18 cellular contexts compared by ENCODE assay signal in the genomic region with DNA sequence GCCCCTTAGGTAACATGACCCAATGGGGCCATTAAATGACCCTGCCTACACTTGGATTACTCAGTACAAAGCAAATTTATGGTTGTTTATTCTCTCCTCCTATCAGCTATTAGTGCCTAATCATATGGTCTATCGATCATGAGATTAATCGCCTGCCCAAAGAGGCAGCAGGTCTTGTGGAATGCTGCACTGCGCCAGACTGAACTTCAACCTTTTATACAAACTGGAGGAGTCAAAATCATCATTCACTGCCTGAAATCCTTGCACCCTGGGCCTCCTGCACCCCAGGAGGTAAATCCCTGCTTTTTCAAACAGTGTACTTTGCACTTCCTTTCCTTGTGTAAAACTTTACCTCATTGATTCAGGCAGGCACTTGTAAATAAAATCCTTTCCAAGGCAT.
DNase-seq lines count a peak whose midpoint lies in the region; ATAC-seq, FAIRE-seq and TF ChIP-seq lines count a peak whose summit lies in the region.
"Had no signal": no experiment of that assay in that cellular context is flagged by ENCODE, and none has a peak within 500 bp of the region (broad histone marks: within the 10 kb centered on the region; RNA-seq: fewer than 3 reads in every experiment).

No MANE protein-coding gene starts in this region.

- TF ChIP-seq CTCF in pancreas (IDR thresholded peaks at IDR 0.05): no peak
- TF ChIP-seq CTCF in CD8-positive, alpha-beta T cell (IDR thresholded peaks at IDR 0.05): no peak

- DNase-seq in SK-N-MC (ENCODE audit: low read depth, low spot score): no peak
- no peak for DNase-seq in left colon
- DNase-seq in pancreas: peak in 1 of 6 donors; percentile 23
- DNase-seq in aorta: no peak
- no peak for DNase-seq in DMS 273 treated with DMSO at 0.1 percent for 48 hours (lab: John Stamatoyannopoulos, UW)
- no peak for DNase-seq in CD8-positive, alpha-beta T cell
- DNase-seq in retina: no peak
- DNase-seq: activated CD8-positive, alpha-beta T cell treated with anti-CD3 and anti-CD28 coated beads for 36 hours; amniotic stem cell; erythroblast; gastrocnemius medialis; H7; Kasumi-1; NCI-H1048; NCI-H510A; SK-N-SH had no signal

- H3K27ac ChIP-seq in SK-N-MC (peak overlapping the region; percentile 82), pancreas (peak overlapping the region; percentile 13 to 57 (median 27)), aorta (ENCODE audit: low read depth in 1 of 2, low read length in 2 of 2) (peak overlapping the region; percentile 54 to 57)
- no peak overlapping the region for H3K27ac ChIP-seq in CD8-positive, alpha-beta T cell (ENCODE audit: low read depth, low read length)

- no peaks in the 10 kb centered on the region for H3K27me3 Mint-ChIP-seq in CD8-positive, alpha-beta T cell (ENCODE audit: low read depth)

- no peak overlapping the region for H3K27ac Mint-ChIP-seq in CD8-positive, alpha-beta T cell
- H3K27ac Mint-ChIP-seq: activated CD8-positive, alpha-beta T cell treated with anti-CD3 and anti-CD28 coated beads for 36 hours; T-helper 2 cell treated with Interferon-gamma antibody and Interleukin-4, amounts not matched to agents 5 μg/mL and 100 μg/mL, for 36 hours had no signal

- ATAC-seq in left colon (peak; percentile 49), pancreas (peak; percentile 42 to 66 (median 57)), aorta (ENCODE audit: low FRiP score) (no peak)
- no peak for ATAC-seq in CD8-positive, alpha-beta T cell
- ATAC-seq: activated CD8-positive, alpha-beta T cell treated with anti-CD3 and anti-CD28 coated beads for 36 hours; gastrocnemius medialis had no signal

- H3K4me3 ChIP-seq in SK-N-MC (peak overlapping the region; percentile 58), pancreas (no peak overlapping the region), aorta (ENCODE audit: low read length in 2 of 2) (no peak overlapping the region)
- no peak overlapping the region for H3K4me3 ChIP-seq in CD8-positive, alpha-beta T cell (ENCODE audit: low read depth, low read length)
- H3K4me3 ChIP-seq: gastrocnemius medialis had no signal

- H3K4me1 ChIP-seq in pancreas: peaks cover 11 to 21% (median 17%) of the 10 kb centered on the region in 3 donors
- peaks cover 13 to 29% of the 10 kb centered on the region in 2 donors for H3K4me1 ChIP-seq in aorta (ENCODE audit: control insufficient read depth in 1 of 2, insufficient read depth in 2 of 2, low read length in 2 of 2)
- H3K4me1 ChIP-seq in CD8-positive, alpha-beta T cell (ENCODE audit: insufficient read depth, low read length): no peaks in the 10 kb centered on the region

- CTCF ChIA-PET in CD8-positive, alpha-beta T cell (lab: Charles Lee): no interaction called here

- H3K9me3 Mint-ChIP-seq in CD8-positive, alpha-beta T cell: no peaks in the 10 kb centered on the region
- H3K9me3 Mint-ChIP-seq: activated CD8-positive, alpha-beta T cell treated with anti-CD3 and anti-CD28 coated beads for 36 hours; T-helper 2 cell treated with Interferon-gamma antibody and Interleukin-4, amounts not matched to agents 5 μg/mL and 100 μg/mL, for 36 hours had no signal

- no peak overlapping the region for H3K4me3 Mint-ChIP-seq in CD8-positive, alpha-beta T cell
- H3K4me3 Mint-ChIP-seq: activated CD8-positive, alpha-beta T cell treated with anti-CD3 and anti-CD28 coated beads for 36 hours; T-helper 2 cell treated with Interferon-gamma antibody and Interleukin-4, amounts not matched to agents 5 μg/mL and 100 μg/mL, for 36 hours had no signal

- 33 to 42% methylated on average over 3 of the region's 3 CpGs for WGBS in pancreas, 2 donors
- WGBS in aorta, 2 donors: 52 to 53% methylated on average over 3 of the region's 3 CpGs

- H3K36me3 Mint-ChIP-seq in CD8-positive, alpha-beta T cell: no peaks in the 10 kb centered on the region

- POLR2A ChIA-PET in CD8-positive, alpha-beta T cell (lab: Charles Lee): no interaction called here

- no peaks in the 10 kb centered on the region for H3K9me3 ChIP-seq in SK-N-MC (ENCODE audit: low read depth, low read length)
- H3K9me3 ChIP-seq in pancreas: no peaks in the 10 kb centered on the region
- H3K9me3 ChIP-seq in aorta (ENCODE audit: control insufficient read depth, low read length): no peaks in the 10 kb centered on the region
- H3K9me3 ChIP-seq in CD8-positive, alpha-beta T cell (ENCODE audit: low read length): no peaks in the 10 kb centered on the region
- H3K9me3 ChIP-seq: gastrocnemius medialis, SK-N-SH had no signal

- FAIRE-seq in pancreas (lab: Jason Lieb, UNC): no peak
- FAIRE-seq: HTR-8/SVneo had no signal

- peaks cover 5% of the 10 kb centered on the region for H3K4me1 Mint-ChIP-seq in CD8-positive, alpha-beta T cell (ENCODE audit: low read depth)

- H3K36me3 ChIP-seq in SK-N-MC (ENCODE audit: insufficient read depth, low read length) (no peaks in the 10 kb centered on the region), pancreas (no peaks in the 10 kb centered on the region), aorta (ENCODE audit: control insufficient read depth in 1 of 2, insufficient read depth in 2 of 2, low read length in 1 of 2) (no peaks in the 10 kb centered on the region)
- H3K36me3 ChIP-seq in CD8-positive, alpha-beta T cell (ENCODE audit: insufficient read depth, low read length): no peaks in the 10 kb centered on the region
- H3K36me3 ChIP-seq: gastrocnemius medialis had no signal

- intact Hi-C loops in left colon (cut with DNase I, micrococcal nuclease) (no loop called here), pancreas (cut with DNase I) (no loop called here), aorta (cut with DNase I) (no loop called here)
- intact Hi-C loops in CD8-positive, alpha-beta T cell (cut with DNase I, micrococcal nuclease): no loop called here

- H3K27me3 ChIP-seq in pancreas (no peaks in the 10 kb centered on the region), aorta (ENCODE audit: control insufficient read depth in 1 of 2, insufficient read depth in 2 of 2, low read length in 1 of 2) (no peaks in the 10 kb centered on the region)
- no peaks in the 10 kb centered on the region for H3K27me3 ChIP-seq in CD8-positive, alpha-beta T cell (ENCODE audit: insufficient read depth, low read length)
- H3K27me3 ChIP-seq: gastrocnemius medialis had no signal

- no peak overlapping the region for H3K9ac ChIP-seq in SK-N-MC (ENCODE audit: insufficient read length)
- H3K9ac ChIP-seq: SK-N-SH had no signal

Comparison
In these comparisons a context has a peak if more than half of its experiments do, and no peak if none do; other contexts are left out.
1. ATAC-seq: peak in left colon (single experiment) and pancreas (4 of 4); none in aorta (single experiment) and CD8-positive, alpha-beta T cell (single experiment).